In the genomic region with DNA sequence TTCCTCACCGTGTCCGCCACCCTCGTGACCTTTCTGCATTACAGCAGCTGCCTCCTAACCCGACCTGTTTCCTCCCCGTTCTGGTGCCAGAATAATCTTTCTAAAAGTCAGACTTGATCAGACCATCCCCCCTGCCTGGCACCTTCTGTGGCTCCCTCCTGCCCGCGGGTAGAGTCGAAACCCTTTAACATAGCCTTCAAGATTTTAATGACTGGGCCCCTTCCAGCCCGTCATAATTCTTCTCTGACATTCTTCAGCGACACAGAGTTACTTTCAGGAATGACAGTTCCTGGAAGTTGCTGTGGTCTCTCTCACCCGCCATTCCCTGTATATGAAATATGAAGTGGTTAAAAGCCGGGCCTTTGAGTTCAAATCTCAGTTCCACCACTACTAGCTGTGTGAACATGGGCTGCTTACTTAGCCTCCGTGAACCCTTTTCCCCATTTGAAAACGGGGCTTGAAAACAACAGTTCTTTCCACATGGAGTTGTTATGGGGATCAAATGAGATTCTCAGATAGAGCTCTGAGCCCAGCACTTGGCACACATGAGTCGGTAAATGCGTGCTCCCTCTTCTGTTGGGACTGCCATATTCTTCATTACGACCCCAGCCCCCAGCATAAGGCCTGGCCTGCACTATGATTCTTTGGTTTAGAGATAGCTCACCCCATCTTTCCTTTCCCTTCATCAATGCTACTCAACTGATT, we compare ENCODE assay signal across 8 cellular contexts. TPM values are rescaled to one million over a fixed set of nuclear protein-coding genes. Genes with fewer than 3 reads are reported as not detected.
DNase-seq lines count a peak whose midpoint lies in the region; ATAC-seq and TF ChIP-seq lines count a peak whose summit lies in the region.

No MANE protein-coding gene starts in this region.

- H3K9ac ChIP-seq in rectal smooth muscle tissue (ENCODE audit: low read length) = peak overlapping the region; percentile 84

- H3K36me3 ChIP-seq in CD4-positive, alpha-beta memory T cell (ENCODE audit: insufficient read depth, low read length) = peaks cover 5% of the 10 kb centered on the region
- peaks cover 4% of the 10 kb centered on the region for H3K36me3 ChIP-seq in rectal smooth muscle tissue (ENCODE audit: control insufficient read depth, insufficient read depth, low read length)

- H3K9me3 Mint-ChIP-seq in CD4-positive, alpha-beta memory T cell = no peaks in the 10 kb centered on the region
- no peaks in the 10 kb centered on the region for H3K9me3 Mint-ChIP-seq in activated CD4-positive, alpha-beta memory T cell treated with anti-CD3 and anti-CD28 coated beads for 36 hours
- H3K9me3 Mint-ChIP-seq in glutamatergic neuron (ENCODE audit: unreplicated experiment) = peaks cover 5% of the 10 kb centered on the region

- peak overlapping the region; percentile 56 to 76 for H3K4me3 ChIP-seq in CD4-positive, alpha-beta memory T cell (ENCODE audit: low read length in 2 of 2)
- H3K4me3 ChIP-seq in rectal smooth muscle tissue (ENCODE audit: low read length) = peak overlapping the region; percentile 92

- H3K4me1 Mint-ChIP-seq in CD4-positive, alpha-beta memory T cell = peaks cover 12 to 32% (median 22%) of the 10 kb centered on the region in 4 donors
- H3K4me1 Mint-ChIP-seq in activated CD4-positive, alpha-beta memory T cell treated with anti-CD3 and anti-CD28 coated beads for 36 hours (ENCODE audit: low read depth) = peaks cover 19% of the 10 kb centered on the region
- H3K4me1 Mint-ChIP-seq in glutamatergic neuron (ENCODE audit: low read depth, unreplicated experiment) = peaks cover 4% of the 10 kb centered on the region

- H3K36me3 Mint-ChIP-seq in CD4-positive, alpha-beta memory T cell = peaks cover 4 to 18% of the 10 kb centered on the region in 2 donors
- peaks cover 7% of the 10 kb centered on the region for H3K36me3 Mint-ChIP-seq in activated CD4-positive, alpha-beta memory T cell treated with anti-CD3 and anti-CD28 coated beads for 36 hours
- H3K36me3 Mint-ChIP-seq in glutamatergic neuron (ENCODE audit: unreplicated experiment) = no peaks in the 10 kb centered on the region

- TF ChIP-seq CTCF in glutamatergic neuron (IDR thresholded peaks at IDR 0.05; ENCODE audit: partially characterized antibody, unreplicated experiment) = no peak

- H3K27me3 Mint-ChIP-seq in CD4-positive, alpha-beta memory T cell = no peaks in the 10 kb centered on the region
- no peaks in the 10 kb centered on the region for H3K27me3 Mint-ChIP-seq in activated CD4-positive, alpha-beta memory T cell treated with anti-CD3 and anti-CD28 coated beads for 36 hours
- H3K27me3 Mint-ChIP-seq in glutamatergic neuron (ENCODE audit: unreplicated experiment) = no peaks in the 10 kb centered on the region

- H3K4me1 ChIP-seq in CD4-positive, alpha-beta memory T cell (ENCODE audit: insufficient read depth, low read length) = peaks cover 22% of the 10 kb centered on the region
- H3K4me1 ChIP-seq in rectal smooth muscle tissue (ENCODE audit: control insufficient read depth, insufficient read depth, low read length) = no peaks in the 10 kb centered on the region

- intact Hi-C loops in CD4-positive, alpha-beta memory T cell (cut with micrococcal nuclease) = loop anchor here (1.0 to 5.0 kb wide), 2 partner anchors 134 to 135 kb away; a partner anchor contains a TSS
- intact Hi-C loops in activated CD4-positive, alpha-beta memory T cell treated with anti-CD3 and anti-CD28 coated beads for 36 hours (cut with micrococcal nuclease) = loop anchor here (1.0 to 5.0 kb wide), 7 partner anchors 12 to 198 kb away; a partner anchor contains a TSS

- H3K27ac Mint-ChIP-seq in CD4-positive, alpha-beta memory T cell = peak overlapping the region; percentile 89 to 99 (median 99)
- peak overlapping the region; percentile 91 for H3K27ac Mint-ChIP-seq in activated CD4-positive, alpha-beta memory T cell treated with anti-CD3 and anti-CD28 coated beads for 36 hours
- H3K27ac Mint-ChIP-seq in glutamatergic neuron (ENCODE audit: unreplicated experiment) = peak overlapping the region; percentile 76

- H3K9me3 ChIP-seq in CD4-positive, alpha-beta memory T cell (ENCODE audit: control insufficient read depth in 1 of 2, low read length in 2 of 2) = no peaks in the 10 kb centered on the region

- H3K4me3 Mint-ChIP-seq in CD4-positive, alpha-beta memory T cell = peak overlapping the region; percentile 96 to 100 (median 99)
- peak overlapping the region; percentile 92 for H3K4me3 Mint-ChIP-seq in activated CD4-positive, alpha-beta memory T cell treated with anti-CD3 and anti-CD28 coated beads for 36 hours
- peak overlapping the region; percentile 99 for H3K4me3 Mint-ChIP-seq in glutamatergic neuron (ENCODE audit: unreplicated experiment)

- peak; percentile 3 for ATAC-seq in HG03066 (IDR thresholded peaks at IDR 0.05; ENCODE audit: low read depth, unreplicated experiment)
- no peak for ATAC-seq in HG03175 (IDR thresholded peaks at IDR 0.05; ENCODE audit: unreplicated experiment)

- H3K27ac ChIP-seq in CD4-positive, alpha-beta memory T cell (ENCODE audit: low read depth, low read length) = peak overlapping the region; percentile 82
- peak overlapping the region; percentile 84 for H3K27ac ChIP-seq in rectal smooth muscle tissue (ENCODE audit: low read depth, low read length)

- no peaks in the 10 kb centered on the region for H3K27me3 ChIP-seq in CD4-positive, alpha-beta memory T cell (ENCODE audit: insufficient read depth, low read length)
- no peaks in the 10 kb centered on the region for H3K27me3 ChIP-seq in rectal smooth muscle tissue (ENCODE audit: control insufficient read depth, insufficient read depth, low read length)

- POLR2A ChIA-PET in CD4-positive, alpha-beta memory T cell (lab: Charles Lee; ENCODE audit: partially characterized antibody) = interaction anchor here (0.6 to 5.0 kb wide), 23 partner anchors 10 to 199 kb away, joined by 3 to 66 read pairs (median 6); a partner anchor contains a TSS
- POLR2A ChIA-PET in activated CD4-positive, alpha-beta memory T cell treated with anti-CD3 and anti-CD28 coated beads for 36 hours (lab: Charles Lee) = interaction anchor here (0.7 to 4.0 kb wide), 16 partner anchors 11 to 199 kb away, joined by 3 to 36 read pairs (median 4); a partner anchor contains a TSS

- DNase-seq in CD4-positive, alpha-beta memory T cell = no peak
- peak; percentile 70 for DNase-seq in activated CD4-positive, alpha-beta memory T cell treated with anti-CD3 and anti-CD28 coated beads for 36 hours
- no peak for DNase-seq in glutamatergic neuron
- DNase-seq in NCI-H69 (lab: John Stamatoyannopoulos, UW) = no peak
- DNase-seq in mucosa of gallbladder (ENCODE audit: low spot score) = no peak

- CTCF ChIA-PET in CD4-positive, alpha-beta memory T cell (lab: Charles Lee; ENCODE audit: partially characterized antibody) = interaction anchor here (0.9 to 2.4 kb wide), 13 partner anchors 10 to 199 kb away, joined by 3 to 16 read pairs (median 5); a partner anchor contains a TSS
- CTCF ChIA-PET in activated CD4-positive, alpha-beta memory T cell treated with anti-CD3 and anti-CD28 coated beads for 36 hours (lab: Charles Lee) = interaction anchor here (0.9 to 3.3 kb wide), 8 partner anchors 11 to 135 kb away, joined by 3 to 18 read pairs (median 6); a partner anchor contains a TSS

RNA-seq across cellular contexts. Expression of a gene that starts 0.7 kb away (rescaled TPM):
- total RNA-seq in CD4-positive, alpha-beta memory T cell = 10 to 100 TPM; 22.1 to 23.2 TPM
- 10 to 100 TPM; 34.6 to 55.3 TPM for polyA plus RNA-seq in CD4-positive, alpha-beta memory T cell
- 10 to 100 TPM; 48.4 to 51.9 TPM for total RNA-seq in activated CD4-positive, alpha-beta memory T cell treated with anti-CD3 and anti-CD28 coated beads for 36 hours
- total RNA-seq in glutamatergic neuron (ENCODE audit: unreplicated experiment) (22.9 TPM), mucosa of gallbladder (69.3 TPM)
